In the genomic region with DNA sequence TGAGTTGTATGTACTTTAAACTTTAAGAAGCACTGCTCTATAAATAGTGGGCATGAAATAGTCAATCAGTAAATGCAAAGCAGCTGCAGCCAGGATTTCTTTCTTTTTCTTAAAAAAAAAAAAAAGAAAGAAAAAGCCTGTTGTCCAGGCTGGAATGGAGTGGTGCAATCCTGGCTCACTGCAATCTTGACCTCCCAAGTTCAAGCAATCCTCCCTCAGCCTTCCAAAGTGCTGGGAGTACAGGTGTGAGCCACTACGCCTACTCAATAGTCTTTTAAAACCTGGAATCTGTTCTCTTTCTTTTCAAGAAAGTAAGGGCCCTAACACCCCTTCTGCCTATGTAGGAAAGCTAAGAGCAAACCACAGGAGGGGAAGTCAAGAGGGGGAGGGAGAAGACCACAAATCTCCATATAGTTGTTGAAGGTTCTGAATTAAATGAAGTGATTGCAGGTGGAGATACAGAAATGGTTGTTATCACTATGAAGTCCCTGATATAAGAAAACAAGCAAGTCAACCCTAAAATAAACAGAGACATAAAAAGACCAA, we compare ENCODE assay signal across 32 cellular contexts. TPM values are rescaled to one million over a fixed set of nuclear protein-coding genes. Genes with fewer than 3 reads are reported as not detected.
"Had no signal": no experiment of that assay in that cellular context is flagged by ENCODE, and none has a peak within 500 bp of the region (broad histone marks: within the 10 kb centered on the region; RNA-seq: fewer than 3 reads in every experiment).

No MANE protein-coding gene starts in this region.

- H3K36me3 ChIP-seq: pancreas, prostate gland, sigmoid colon, uterus, WERI-Rb-1 had no signal

- H3K27ac ChIP-seq: pancreas, prostate gland, sigmoid colon, uterus, WERI-Rb-1 had no signal

- H3K27me3 ChIP-seq: pancreas, sigmoid colon, uterus had no signal

- H3K9me3 ChIP-seq: pancreas, prostate gland, sigmoid colon, uterus had no signal

- ATAC-seq: esophagus mucosa; left colon; naive thymus-derived CD4-positive, alpha-beta T cell; pancreas; stimulated activated memory B cell treated with anti-CD40 and anti-IgM and Interleukin-4, amounts not matched to agents 10 μg/mL and 1 μg/mL and 100 μg/mL, for 72 hours; stimulated activated naive CD8-positive, alpha-beta T cell treated with anti-CD3 and anti-CD28 coated beads, Interleukin-15, amount 100 ng/mL, for 72 hours; T-helper 17 cell had no signal

- H3K4me3 ChIP-seq: pancreas, prostate gland, sigmoid colon, uterus had no signal

- DNase-seq: activated CD4-positive, alpha-beta memory T cell treated with anti-CD3 and anti-CD28 coated beads for 36 hours; activated CD4-positive, alpha-beta T cell treated with anti-CD3 and anti-CD28 coated beads, Interleukin-2, amount 10 ng/mL, durations not matched to agents 24 days and 14 days; activated CD4-positive, CD25-positive, alpha-beta regulatory T cell treated with anti-CD3 and anti-CD28 coated beads, Interleukin-2, amount 50 U/mL, for 72 hours; activated CD8-positive, alpha-beta memory T cell treated with anti-CD3 and anti-CD28 coated beads, Interleukin-2, amount 50 U/mL, for 4 hours; activated effector memory CD4-positive, alpha-beta T cell treated with anti-CD3 and anti-CD28 coated beads, Interleukin-2, amount 50 U/mL, for 16 hours; activated naive CD4-positive, alpha-beta T cell treated with anti-CD3 and anti-CD28 coated beads, Interleukin-2, amount 10 ng/mL, durations not matched to agents 7 days and 5 days; activated naive CD8-positive, alpha-beta T cell treated with anti-CD3 and anti-CD28 coated beads, Interleukin-2, amount 10 ng/mL, durations not matched to agents 7 days and 5 days; activated T-cell treated with anti-CD3 and anti-CD28 coated beads, Interleukin-2, amount 50 U/mL, for 1 hour; amniotic stem cell; central memory CD4-positive, alpha-beta T cell; endodermal cell; kidney; left colon; naive thymus-derived CD4-positive, alpha-beta T cell; nucleus accumbens; pancreas; sigmoid colon; small intestine; stimulated activated CD4-positive, alpha-beta T cell treated with anti-CD3 and anti-CD28 coated beads, Interleukin-4, amount 100 ng/mL, for 4 hours; stimulated activated CD8-positive, alpha-beta memory T cell treated with anti-CD3 and anti-CD28 coated beads, Interleukin-4, amount 100 ng/mL, for 48 hours; stimulated activated naive CD8-positive, alpha-beta T cell treated with anti-CD3 and anti-CD28 coated beads, Interleukin-15, amount 100 ng/mL, for 72 hours; substantia nigra; T-helper 17 cell; T1000; uterus; WERI-Rb-1 had no signal

- H3K4me1 ChIP-seq: pancreas, prostate gland, sigmoid colon, uterus had no signal

RNA-seq across cellular contexts. Expression of a gene that starts 20.6 kb away (rescaled TPM):
- polyA plus RNA-seq: liver; naive thymus-derived CD4-positive, alpha-beta T cell; neural cell; pancreas; sigmoid colon; small intestine; thymus had no signal
